In the genomic region with DNA sequence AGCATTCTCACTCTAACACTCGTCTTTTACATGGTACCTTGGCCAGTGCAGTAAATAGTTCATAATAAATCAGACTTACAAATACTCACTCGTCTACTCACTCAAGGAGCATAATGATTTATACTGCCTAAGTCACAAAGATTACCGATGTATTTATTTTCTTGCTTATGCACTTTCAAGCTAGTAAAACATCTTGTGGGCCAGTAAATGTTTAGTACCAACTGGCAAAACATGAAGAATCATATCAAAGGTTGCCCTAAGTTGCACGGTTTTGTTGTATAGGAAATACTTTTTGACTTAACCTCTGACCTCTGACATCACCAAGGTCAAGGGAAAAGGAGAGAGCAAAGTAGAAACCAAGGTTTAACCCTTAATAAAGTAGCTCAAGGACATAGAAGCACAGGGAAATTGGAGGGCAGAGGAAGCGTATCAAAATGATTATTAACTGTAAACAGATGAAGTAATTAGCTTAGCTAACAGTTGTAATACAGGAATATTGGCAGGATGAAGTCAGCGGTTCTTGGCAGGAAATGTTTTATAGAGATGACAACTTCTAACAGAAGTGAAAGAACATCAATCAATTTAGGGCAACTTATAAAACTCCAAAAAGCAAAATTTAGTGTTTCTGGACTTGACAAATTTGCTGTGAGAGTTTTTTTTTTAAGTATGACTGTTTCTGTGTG, we compare ENCODE assay signal across 1 cellular context.
TF ChIP-seq lines count a peak whose summit lies in the region.

No MANE protein-coding gene starts in this region.

TF ChIP-seq in GM23338, 12 proteins besides CTCF, POLR2A, EP300 and RAD21:
- TF ChIP-seq ZNF114 (CRISPR knock-in tag; IDR thresholded peaks at IDR 0.05) = no peak
- TF ChIP-seq STAT1 (IDR thresholded peaks at IDR 0.05; ENCODE audit: unreplicated experiment) = no peak
- no peak for TF ChIP-seq EZH2 (IDR thresholded peaks at IDR 0.05; ENCODE audit: low read depth, unreplicated experiment)
- no peak for TF ChIP-seq ZNF331 (CRISPR knock-in tag; IDR thresholded peaks at IDR 0.05; ENCODE audit: low read depth)
- no peak for TF ChIP-seq JUNB (IDR thresholded peaks at IDR 0.05; ENCODE audit: unreplicated experiment)
- no peak for TF ChIP-seq ETS1 (IDR thresholded peaks at IDR 0.05)
- TF ChIP-seq NANOG (IDR thresholded peaks at IDR 0.05; ENCODE audit: borderline replicate concordance) = no peak
- no peak for TF ChIP-seq REST (IDR thresholded peaks at IDR 0.05; ENCODE audit: unreplicated experiment)
- TF ChIP-seq EZH2phosphoT487 (IDR thresholded peaks at IDR 0.05; ENCODE audit: unreplicated experiment) = no peak
- TF ChIP-seq POLR2AphosphoS5 (IDR thresholded peaks at IDR 0.05; ENCODE audit: low read depth) = no peak
- no peak for TF ChIP-seq ZNF462 (CRISPR knock-in tag; IDR thresholded peaks at IDR 0.05)
- no peak for TF ChIP-seq CREB1 (CRISPR knock-in tag; IDR thresholded peaks at IDR 0.05; ENCODE audit: low read depth)
